8 cellular contexts compared by ENCODE assay signal in genomic region chr10:75019360-75019759, GRCh38.
A peak's percentile ranks its signal among the peaks of the same experiment; 100 is the strongest.
DNase-seq lines count a peak whose midpoint lies in the region; ATAC-seq and TF ChIP-seq lines count a peak whose summit lies in the region.

No MANE protein-coding gene starts in this region.

- no peak overlapping the region for H2AFZ ChIP-seq in HCT116 (ENCODE audit: low read depth, low read length, poor library complexity, severe bottlenecking)

- H3K4me1 Mint-ChIP-seq in CD8-positive, alpha-beta T cell (ENCODE audit: low read depth): peaks cover 27% of the 10 kb centered on the region

- TF ChIP-seq POLR2A in HCT116 (IDR thresholded peaks at IDR 0.05; ENCODE audit: borderline replicate concordance, extremely low read depth, insufficient read depth, insufficient read length) (no peak), transverse colon (IDR thresholded peaks at IDR 0.05) (no peak), gastroesophageal sphincter (IDR thresholded peaks at IDR 0.05) (no peak)

- H3K27me3 ChIP-seq in CD8-positive, alpha-beta T cell (ENCODE audit: insufficient read depth, low read length): no peaks in the 10 kb centered on the region
- H3K27me3 ChIP-seq in HCT116 (ENCODE audit: insufficient read depth, low read length) (no peaks in the 10 kb centered on the region), Panc1 (ENCODE audit: control insufficient read depth, insufficient read depth, low read length) (no peaks in the 10 kb centered on the region), transverse colon (no peaks in the 10 kb centered on the region), gastroesophageal sphincter (no peaks in the 10 kb centered on the region)

- H3K9me2 ChIP-seq in HCT116 (ENCODE audit: insufficient read depth): no peaks in the 10 kb centered on the region

- TF ChIP-seq RAD21 in HCT116 (IDR thresholded peaks at IDR 0.05; ENCODE audit: low read depth): peak; percentile 76

- 37 to 50% methylated on average over 2 of the region's 2 CpGs for WGBS in transverse colon (ENCODE audit: low coverage in 1 of 2), 2 donors
- 39 to 54% methylated on average over 2 of the region's 2 CpGs for WGBS in gastroesophageal sphincter (ENCODE audit: low coverage in 1 of 2), 2 donors

- no peaks in the 10 kb centered on the region for H3K9me3 ChIP-seq in CD8-positive, alpha-beta T cell (ENCODE audit: low read length)
- no peaks in the 10 kb centered on the region for H3K9me3 ChIP-seq in HCT116 (ENCODE audit: control insufficient read depth in 1 of 2, insufficient read depth in 1 of 2, low read depth in 1 of 2, low read length in 2 of 2)
- H3K9me3 ChIP-seq in Panc1 (ENCODE audit: control insufficient read depth, insufficient read depth, low read depth, low read length): no peaks in the 10 kb centered on the region
- H3K9me3 ChIP-seq in transverse colon: no peaks in the 10 kb centered on the region
- no peaks in the 10 kb centered on the region for H3K9me3 ChIP-seq in gastroesophageal sphincter

- intact Hi-C loops in CD8-positive, alpha-beta T cell (cut with DNase I, micrococcal nuclease): loop anchor here (2.0 to 5.0 kb wide), 4 partner anchors 267 to 775 kb away; no protein-coding TSS in a partner anchor
- intact Hi-C loops in HCT116 (cut with micrococcal nuclease): loop anchor here (2.0 to 10.0 kb wide), 2 partner anchors 131 to 595 kb away; no protein-coding TSS in a partner anchor
- intact Hi-C loops in Panc1 (cut with micrococcal nuclease; ENCODE audit: unreplicated experiment): no loop called here
- intact Hi-C loops in transverse colon (cut with DNase I; ENCODE audit: low total_unique reads): no loop called here

- DNase-seq in CD8-positive, alpha-beta T cell: no peak
- DNase-seq in HCT116 (ENCODE audit: low read depth, low spot score) (no peak), Panc1 (ENCODE audit: low read depth, low spot score) (no peak), fibroblast of pulmonary artery (ENCODE audit: low read depth) (peak; percentile 65), transverse colon (no peak)
- no peak for DNase-seq in activated effector memory CD4-positive, alpha-beta T cell treated with anti-CD3 and anti-CD28 coated beads, Interleukin-2, amount 50 U/mL, for 16 hours
- no peak for DNase-seq in NK-92 treated with Interleukin-12 subunit alpha and Interleukin-12 subunit beta, amount 100 ng/mL, for 24 hours (lab: John Stamatoyannopoulos, UW)

- H3K27me3 Mint-ChIP-seq in CD8-positive, alpha-beta T cell (ENCODE audit: low read depth): no peaks in the 10 kb centered on the region

- in situ Hi-C loops in Panc1 (cut with HindIII; ENCODE audit: low pct_unique_long_range_greater_than_20kb, low sequenced_read_pairs): no loop called here
- in situ Hi-C loops in transverse colon (cut with MboI; ENCODE audit: low pct_ligation_motif_present in 1 of 4, low pct_unique_long_range_greater_than_20kb in 1 of 4, low sequenced_read_pairs in 3 of 4): loop anchor here in 1 of 4 donors (25.0 kb wide), 1 partner anchor 757 kb away; no protein-coding TSS in a partner anchor

- peaks cover 15% of the 10 kb centered on the region for H3K4me1 ChIP-seq in CD8-positive, alpha-beta T cell (ENCODE audit: insufficient read depth, low read length)
- H3K4me1 ChIP-seq in HCT116 (ENCODE audit: control insufficient read depth in 1 of 2, insufficient read depth in 2 of 2, low read length in 2 of 2): no peaks in the 10 kb centered on the region
- peaks cover 10% of the 10 kb centered on the region for H3K4me1 ChIP-seq in Panc1 (ENCODE audit: control insufficient read depth, insufficient read depth, low read length)
- peaks cover 3 to 27% (median 9%) of the 10 kb centered on the region in 4 donors for H3K4me1 ChIP-seq in transverse colon
- peaks cover 0 to 74% (median 2%) of the 10 kb centered on the region in 3 donors for H3K4me1 ChIP-seq in gastroesophageal sphincter

- POLR2A ChIA-PET in CD8-positive, alpha-beta T cell (lab: Charles Lee): no interaction called here
- POLR2A ChIA-PET in HCT116 (lab: Charles Lee): interaction anchor here (1.2 kb wide), 1 partner anchor 16 kb away, joined by 3 read pairs; no protein-coding TSS in a partner anchor
- POLR2A ChIA-PET in Panc1 (lab: Charles Lee): no interaction called here

- CTCF ChIA-PET in CD8-positive, alpha-beta T cell (lab: Charles Lee): interaction anchor here (0.6 to 4.1 kb wide), 16 partner anchors 10 to 785 kb away, joined by 3 to 16 read pairs (median 4); a partner anchor contains a TSS
- CTCF ChIA-PET in HCT116 (lab: Charles Lee): interaction anchor here (0.6 to 1.7 kb wide), 11 partner anchors 44 to 837 kb away, joined by 3 to 8 read pairs (median 3); no protein-coding TSS in a partner anchor
- CTCF ChIA-PET in Panc1 (lab: Charles Lee): interaction anchor here (1.2 kb wide), 1 partner anchor 280 kb away, joined by 3 read pairs; no protein-coding TSS in a partner anchor

- TF ChIP-seq EP300 in transverse colon (IDR thresholded peaks at IDR 0.05; ENCODE audit: low read depth): no peak
- no peak for TF ChIP-seq EP300 in gastroesophageal sphincter (IDR thresholded peaks at IDR 0.05)

- H3K4me3 ChIP-seq in CD8-positive, alpha-beta T cell (ENCODE audit: low read depth, low read length): no peak overlapping the region
- H3K4me3 ChIP-seq in HCT116 (replicated peaks in 1 of 2; ENCODE audit: low read depth in 1 of 2, low read length in 2 of 2) (no peak overlapping the region), Panc1 (ENCODE audit: low read depth in 2 of 2, low read length in 2 of 2) (no peak overlapping the region), fibroblast of pulmonary artery (replicated peaks; ENCODE audit: low read depth, low read length) (no peak overlapping the region), transverse colon (no peak overlapping the region), gastroesophageal sphincter (no peak overlapping the region)

- H3K79me2 ChIP-seq in HCT116 (ENCODE audit: insufficient read depth, low read length): no peaks in the 10 kb centered on the region

- no peak overlapping the region for H3K27ac Mint-ChIP-seq in CD8-positive, alpha-beta T cell

- H3K36me3 Mint-ChIP-seq in CD8-positive, alpha-beta T cell: peaks cover 65% of the 10 kb centered on the region

- peaks cover 30% of the 10 kb centered on the region for H3K36me3 ChIP-seq in CD8-positive, alpha-beta T cell (ENCODE audit: insufficient read depth, low read length)
- H3K36me3 ChIP-seq in HCT116 (ENCODE audit: control insufficient read depth in 1 of 2, insufficient read depth in 2 of 2, low read length in 2 of 2): no peaks in the 10 kb centered on the region
- H3K36me3 ChIP-seq in Panc1 (ENCODE audit: control insufficient read depth, insufficient read depth, low read length): no peaks in the 10 kb centered on the region; the same call in 1 of the 2 replicates
- H3K36me3 ChIP-seq in transverse colon: peaks cover 0 to 17% (median under 1%) of the 10 kb centered on the region in 4 donors
- H3K36me3 ChIP-seq in gastroesophageal sphincter: peaks cover 0 to 39% of the 10 kb centered on the region in 2 donors

- no peaks in the 10 kb centered on the region for H4K20me1 ChIP-seq in HCT116 (ENCODE audit: insufficient read depth)

- RAD21 ChIA-PET in HCT116 (lab: Charles Lee; ENCODE audit: low non-redundant PET in 1 of 2, low total read pairs in 2 of 2, uncharacterized antibody in 2 of 2, unreplicated experiment in 2 of 2): interaction anchor here in 1 of 2 experiments (0.7 kb wide), 1 partner anchor 314 kb away, joined by 3 read pairs; no protein-coding TSS in a partner anchor

- peak; percentile 44 for TF ChIP-seq CTCF in CD8-positive, alpha-beta T cell (IDR thresholded peaks at IDR 0.05)
- TF ChIP-seq CTCF in HCT116 (IDR thresholded peaks at IDR 0.05 in 2 of 3, conservative IDR thresholded peaks at IDR 0.05 in 1 of 3; ENCODE audit: borderline replicate concordance in 1 of 3, insufficient read depth in 1 of 3, low read depth in 2 of 3, low read length in 2 of 3) (peak; percentile 16 to 51 (median 44); a peak in 4 of 6 replicates), Panc1 (IDR thresholded peaks at IDR 0.05) (peak; percentile 57; the same call in 1 of the 2 replicates), fibroblast of pulmonary artery (IDR thresholded peaks at IDR 0.05; ENCODE audit: low read length, missing control alignments) (peak; percentile 45), transverse colon (IDR thresholded peaks at IDR 0.05) (peak in 3 of 5 experiments; percentile 8 to 26 (median 15)), gastroesophageal sphincter (IDR thresholded peaks at IDR 0.05) (peak in 2 of 4 experiments; percentile 24 to 52)

- no peaks in the 10 kb centered on the region for H3K9me3 Mint-ChIP-seq in CD8-positive, alpha-beta T cell

- ATAC-seq in CD8-positive, alpha-beta T cell: peak; percentile 58
- ATAC-seq in HCT116 (peak; percentile 46; the same call in 1 of the 2 replicates), Panc1 (no peak), gastroesophageal sphincter (no peak)

- H3K27ac ChIP-seq in CD8-positive, alpha-beta T cell (ENCODE audit: low read depth, low read length): no peak overlapping the region
- H3K27ac ChIP-seq in HCT116 (ENCODE audit: low read depth, low read length) (no peak overlapping the region), Panc1 (ENCODE audit: low read length) (no peak overlapping the region), transverse colon (no peak overlapping the region), gastroesophageal sphincter (no peak overlapping the region)

- BruUV-seq in HCT116 (replicated peaks; lab: Mats Ljungman, UMichigan): no TSS peak
- no TSS peak for BruUV-seq in Panc1 (replicated peaks; lab: Mats Ljungman, UMichigan)

- no peak overlapping the region for H3K4me2 ChIP-seq in HCT116 (ENCODE audit: low read length)

- H3K9ac ChIP-seq in HCT116 (ENCODE audit: low read length): no peak overlapping the region

- no peak overlapping the region for H3K4me3 Mint-ChIP-seq in CD8-positive, alpha-beta T cell

TF ChIP-seq in HCT116, 20 proteins besides CTCF, POLR2A, EP300 and RAD21:
- TF ChIP-seq MAX (IDR thresholded peaks at IDR 0.05) (no peak), ZFX (IDR thresholded peaks at IDR 0.05) (no peak), TCF7L2 (IDR thresholded peaks at IDR 0.05; ENCODE audit: borderline replicate concordance, extremely low read depth, insufficient read depth, insufficient read length) (no peak), SIN3A (IDR thresholded peaks at IDR 0.05; ENCODE audit: low read depth) (no peak), ZNF274 (IDR thresholded peaks at IDR 0.05; ENCODE audit: low read depth, low read length) (no peak), POLR2AphosphoS5 (IDR thresholded peaks at IDR 0.05; ENCODE audit: low read depth, low read length) (no peak), EZH2 (IDR thresholded peaks at IDR 0.05) (no peak)

Comparison
In these comparisons a context has a peak if more than half of its experiments do, and no peak if none do; other contexts are left out.
1. ATAC-seq: peak in CD8-positive, alpha-beta T cell (single experiment) and HCT116 (single experiment); none in Panc1 (single experiment) and gastroesophageal sphincter (single experiment).
2. intact Hi-C loops: an anchor here in CD8-positive, alpha-beta T cell (2.0 to 5.0 kb wide) and HCT116 (2.0 to 10.0 kb wide); none called in Panc1 and transverse colon.